ENCODE assay signal across 1 cellular context in the genomic region with DNA sequence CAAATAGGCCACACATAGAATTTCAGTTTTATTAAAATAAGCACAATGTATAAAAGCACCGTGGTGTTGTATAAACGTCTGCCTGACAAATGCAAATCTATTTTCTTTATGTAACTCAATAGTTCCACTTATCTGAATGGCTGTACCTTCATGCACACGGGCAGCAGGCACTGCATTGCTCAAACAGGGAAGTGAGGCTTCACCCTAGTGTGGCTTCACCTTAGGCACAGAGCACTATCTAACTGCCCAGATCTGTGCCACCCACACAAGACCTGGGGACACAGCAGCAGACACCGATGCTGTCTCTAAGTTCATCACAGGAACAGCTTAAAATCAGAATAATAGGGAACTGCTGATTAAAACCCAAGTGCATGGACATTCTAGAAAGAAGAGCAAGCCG.
TF ChIP-seq lines count a peak whose summit lies in the region.

No MANE protein-coding gene starts in this region.

TF ChIP-seq in GM12878, 131 proteins besides CTCF, POLR2A, EP300 and RAD21:
- TF ChIP-seq TBL1XR1 (IDR thresholded peaks at IDR 0.05; ENCODE audit: low read depth, low read length) (no peak), IRF5 (IDR thresholded peaks at IDR 0.05; ENCODE audit: borderline replicate concordance) (no peak), CBFB (IDR thresholded peaks at IDR 0.05; ENCODE audit: low read depth) (no peak), TARDBP (IDR thresholded peaks at IDR 0.05; ENCODE audit: borderline replicate concordance) (no peak), MYB (IDR thresholded peaks at IDR 0.05; ENCODE audit: borderline replicate concordance, low read depth, low read length) (no peak), CUX1 (IDR thresholded peaks at IDR 0.05; ENCODE audit: insufficient replicate concordance, low read depth, low read length) (no peak), WRNIP1 (IDR thresholded peaks at IDR 0.05; ENCODE audit: borderline replicate concordance, low read depth, low read length) (no peak), CHD4 (IDR thresholded peaks at IDR 0.05) (no peak), ELK1 (IDR thresholded peaks at IDR 0.05; ENCODE audit: low read depth, low read length) (no peak)
- TF ChIP-seq, protein P1, sequence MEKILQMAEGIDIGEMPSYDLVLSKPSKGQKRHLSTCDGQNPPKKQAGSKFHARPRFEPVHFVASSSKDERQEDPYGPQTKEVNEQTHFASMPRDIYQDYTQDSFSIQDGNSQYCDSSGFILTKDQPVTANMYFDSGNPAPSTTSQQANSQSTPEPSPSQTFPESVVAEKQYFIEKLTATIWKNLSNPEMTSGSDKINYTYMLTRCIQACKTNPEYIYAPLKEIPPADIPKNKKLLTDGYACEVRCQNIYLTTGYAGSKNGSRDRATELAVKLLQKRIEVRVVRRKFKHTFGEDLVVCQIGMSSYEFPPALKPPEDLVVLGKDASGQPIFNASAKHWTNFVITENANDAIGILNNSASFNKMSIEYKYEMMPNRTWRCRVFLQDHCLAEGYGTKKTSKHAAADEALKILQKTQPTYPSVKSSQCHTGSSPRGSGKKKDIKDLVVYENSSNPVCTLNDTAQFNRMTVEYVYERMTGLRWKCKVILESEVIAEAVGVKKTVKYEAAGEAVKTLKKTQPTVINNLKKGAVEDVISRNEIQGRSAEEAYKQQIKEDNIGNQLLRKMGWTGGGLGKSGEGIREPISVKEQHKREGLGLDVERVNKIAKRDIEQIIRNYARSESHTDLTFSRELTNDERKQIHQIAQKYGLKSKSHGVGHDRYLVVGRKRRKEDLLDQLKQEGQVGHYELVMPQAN (conservative IDR thresholded peaks at IDR 0.05): no peak
TF ChIP-seq in GM12878: peak in this region for 0.
